In genomic region chr3:119700269-119700919, GRCh38 we compare ENCODE assay signal across 2 cellular contexts.
TF ChIP-seq lines count a peak whose summit lies in the region.

No MANE protein-coding gene starts in this region.

TF ChIP-seq in SK-N-SH, 30 proteins besides CTCF, POLR2A, EP300 and RAD21 (continued from another document):
- TF ChIP-seq MAX (IDR thresholded peaks at IDR 0.05; ENCODE audit: low read depth) (no peak), SIN3A (IDR thresholded peaks at IDR 0.05; ENCODE audit: borderline replicate concordance, low read depth, low read length) (no peak)
TF ChIP-seq in SK-N-SH: peak in this region for 1.

TF ChIP-seq in SK-N-SH treated with all-trans-retinoic acid at 6 μM for 48 hours, 23 proteins besides CTCF, POLR2A, EP300 and RAD21 (continued from another document):
- no peak for TF ChIP-seq CSRNP3 (CRISPR knock-in tag; IDR thresholded peaks at IDR 0.05)
- no peak for TF ChIP-seq ZC3H10 (CRISPR knock-in tag; IDR thresholded peaks at IDR 0.05)
- TF ChIP-seq PPARA (CRISPR knock-in tag; IDR thresholded peaks at IDR 0.05; ENCODE audit: borderline replicate concordance) = no peak
- TF ChIP-seq RARB (CRISPR knock-in tag; IDR thresholded peaks at IDR 0.05) = no peak
- TF ChIP-seq POU6F1 (CRISPR knock-in tag; IDR thresholded peaks at IDR 0.05; ENCODE audit: borderline replicate concordance, low read depth) = no peak
- no peak for TF ChIP-seq CSDC2 (CRISPR knock-in tag; IDR thresholded peaks at IDR 0.05)
- TF ChIP-seq ZNF565 (CRISPR knock-in tag; conservative IDR thresholded peaks at IDR 0.05; ENCODE audit: low read depth) = no peak
